Comparison of ENCODE assay signal across 7 cellular contexts in genomic region chr19:18436651-18437478, GRCh38. TPM values are rescaled to one million over a fixed set of nuclear protein-coding genes. Genes with fewer than 3 reads are reported as not detected.
DNase-seq lines count a peak whose midpoint lies in the region; ATAC-seq and TF ChIP-seq lines count a peak whose summit lies in the region.

No MANE protein-coding gene starts in this region.

- H3K4me3 ChIP-seq in fibroblast of lung (replicated peaks in 1 of 4; ENCODE audit: control extremely low read depth in 1 of 4, insufficient read depth in 1 of 4, low read depth in 3 of 4, low read length in 4 of 4): peak overlapping the region in 2 of 4 experiments; percentile 29 to 43
- peak overlapping the region; percentile 34 to 72 (median 64) for H3K4me3 ChIP-seq in tibial nerve

- peak in 1 of 2 donors; percentile 9 for TF ChIP-seq CTCF in fibroblast of lung (conservative IDR thresholded peaks at IDR 0.05 in 1 of 2, IDR thresholded peaks at IDR 0.05 in 1 of 2; ENCODE audit: low read depth in 1 of 2, low read length in 2 of 2)
- peak; percentile 40 for TF ChIP-seq CTCF in neural crest cell (conservative IDR thresholded peaks at IDR 0.05)
- TF ChIP-seq CTCF in tibial nerve (IDR thresholded peaks at IDR 0.05): peak in 1 of 5 experiments; percentile 15

- H3K27me3 ChIP-seq in fibroblast of lung (ENCODE audit: control insufficient read depth, insufficient read depth, low read length): no peaks in the 10 kb centered on the region
- H3K27me3 ChIP-seq in tibial nerve: no peaks in the 10 kb centered on the region

- peak; percentile 29 for ATAC-seq in GM18520 (IDR thresholded peaks at IDR 0.05; ENCODE audit: unreplicated experiment)
- ATAC-seq in HG03521 (IDR thresholded peaks at IDR 0.05; ENCODE audit: unreplicated experiment): peak; percentile 38

- no peaks in the 10 kb centered on the region for H3K36me3 Mint-ChIP-seq in neural crest cell (ENCODE audit: low read depth)

- H3K9ac ChIP-seq in fibroblast of lung (ENCODE audit: insufficient read depth, low read length): no peak overlapping the region

- H3K36me3 ChIP-seq in fibroblast of lung (ENCODE audit: control insufficient read depth, insufficient read depth, low read length) (peaks cover 14% of the 10 kb centered on the region), tibial nerve (peaks cover 0 to 23% (median 0%) of the 10 kb centered on the region in 3 donors)

- H3K4me1 ChIP-seq in fibroblast of lung (ENCODE audit: control insufficient read depth, extremely low read depth, insufficient read depth, low read length) (peaks cover 12% of the 10 kb centered on the region), tibial nerve (peaks cover 0 to 61% (median 22%) of the 10 kb centered on the region in 4 donors)

- H3K9me3 ChIP-seq in fibroblast of lung (ENCODE audit: control insufficient read depth, insufficient read depth, low read depth, low read length) (no peaks in the 10 kb centered on the region), tibial nerve (no peaks in the 10 kb centered on the region)

- no peak overlapping the region for H2AFZ ChIP-seq in fibroblast of lung (ENCODE audit: low read length)

- TF ChIP-seq POLR2A in tibial nerve (IDR thresholded peaks at IDR 0.05): no peak

- H3K27ac ChIP-seq in fibroblast of lung (ENCODE audit: insufficient read depth, low read length) (no peak overlapping the region), tibial nerve (peak overlapping the region in 3 of 4 donors; percentile 63 to 85 (median 82))

- TF ChIP-seq EP300 in tibial nerve (IDR thresholded peaks at IDR 0.05): no peak

- peak; percentile 90 for DNase-seq in OCI-M1 (lab: John Stamatoyannopoulos, UW)
- DNase-seq in activated T-cell treated with anti-CD3 and anti-CD28 coated beads, Interleukin-2, amount 50 U/mL, for 1 hour: peak; percentile 75
- DNase-seq in fibroblast of lung (ENCODE audit: low read depth in 2 of 2): peak; percentile 81 to 84
- peak; percentile 69 for DNase-seq in neural crest cell (ENCODE audit: low read depth, low spot score)
- DNase-seq in tibial nerve (ENCODE audit: low spot score in 2 of 2): peak in 1 of 2 donors; percentile 60

- no peaks in the 10 kb centered on the region for H4K20me1 ChIP-seq in fibroblast of lung (ENCODE audit: control insufficient read depth, extremely low read depth, insufficient read depth, low read length)

- peaks cover 42% of the 10 kb centered on the region for H3K4me1 Mint-ChIP-seq in neural crest cell

- peaks cover 11% of the 10 kb centered on the region for H3K27me3 Mint-ChIP-seq in neural crest cell (ENCODE audit: low read depth)

- peak overlapping the region; percentile 51 for H3K4me2 ChIP-seq in fibroblast of lung (ENCODE audit: extremely low read depth, insufficient read depth, low read length)

- H3K79me2 ChIP-seq in fibroblast of lung (ENCODE audit: control insufficient read depth, insufficient read depth, low read length): no peaks in the 10 kb centered on the region

- H3K27ac Mint-ChIP-seq in neural crest cell (ENCODE audit: unreplicated experiment): no peak overlapping the region

- WGBS in tibial nerve, 2 donors: 36 to 57% methylated on average over 22 to 53 of the region's 67 CpGs

- peak overlapping the region; percentile 90 for H3K4me3 Mint-ChIP-seq in neural crest cell

- no peaks in the 10 kb centered on the region for H3K9me3 Mint-ChIP-seq in neural crest cell

RNA-seq across cellular contexts. Expression of gene ISYNA1, which starts 1.1 kb away (rescaled TPM):
- total RNA-seq in fibroblast of lung (25.6 and 37.8 TPM in 2 replicates), neural crest cell (251 and 254 TPM in 2 replicates), tibial nerve (10 to 100 TPM; 43.5 to 82.2 (median 52.4) TPM)
- polyA plus RNA-seq in fibroblast of lung: 8.3 and 10.3 TPM in 2 replicates
- 21.1 and 21.6 TPM in 2 replicates for polyA plus RNA-seq in fibroblast of lung (2012)
- 15.9 and 21.9 TPM in 2 replicates for polyA minus RNA-seq in fibroblast of lung (ENCODE audit: low replicate concordance)

RNA-seq across cellular contexts. Expression of gene SSBP4, which starts 17.7 kb away (rescaled TPM):
- total RNA-seq in fibroblast of lung: 58.6 and 76.5 TPM in 2 replicates
- polyA plus RNA-seq in fibroblast of lung: 12.8 and 16.5 TPM in 2 replicates
- polyA plus RNA-seq in fibroblast of lung (2012): 42.1 and 59.3 TPM in 2 replicates
- polyA minus RNA-seq in fibroblast of lung (ENCODE audit: low replicate concordance): 11.0 and 12.0 TPM in 2 replicates
- 68.0 and 71.8 TPM in 2 replicates for total RNA-seq in neural crest cell
- 100 to 1,000 TPM in 1 of 4 donors, 10 to 100 TPM in 3; 67.4 to 172 (median 84.2) TPM for total RNA-seq in tibial nerve

RNA-seq across cellular contexts. Expression of gene LRRC25, which starts 39.4 kb away (rescaled TPM):
- total RNA-seq in fibroblast of lung (1.2 and 4.6 TPM in 2 replicates), neural crest cell (not detected in 2 replicates), tibial nerve (10 to 100 TPM in 2 of 4 donors, 1 to 10 TPM in 2; 9.0 to 13.8 (median 9.8) TPM)
- polyA plus RNA-seq in fibroblast of lung: 0.10 and 0.25 TPM in 2 replicates
- 0.08 and 0.25 TPM in 2 replicates for polyA plus RNA-seq in fibroblast of lung (2012)
- not detected in 2 replicates for polyA minus RNA-seq in fibroblast of lung (ENCODE audit: low replicate concordance)

RNA-seq across cellular contexts. Expression of gene GDF15, which starts 50.9 kb away (rescaled TPM):
- total RNA-seq in fibroblast of lung (140 and 210 TPM in 2 replicates), neural crest cell (1.2 TPM in 2 replicates), tibial nerve (10 to 100 TPM in 2 of 4 donors, 1 to 10 TPM in 2; 4.2 to 31.0 (median 13.2) TPM)
- polyA plus RNA-seq in fibroblast of lung: 8.6 and 24.3 TPM in 2 replicates
- 17.4 and 56.4 TPM in 2 replicates for polyA plus RNA-seq in fibroblast of lung (2012)
- polyA minus RNA-seq in fibroblast of lung (ENCODE audit: low replicate concordance): 3.7 and 10.3 TPM in 2 replicates
